In the genomic region with DNA sequence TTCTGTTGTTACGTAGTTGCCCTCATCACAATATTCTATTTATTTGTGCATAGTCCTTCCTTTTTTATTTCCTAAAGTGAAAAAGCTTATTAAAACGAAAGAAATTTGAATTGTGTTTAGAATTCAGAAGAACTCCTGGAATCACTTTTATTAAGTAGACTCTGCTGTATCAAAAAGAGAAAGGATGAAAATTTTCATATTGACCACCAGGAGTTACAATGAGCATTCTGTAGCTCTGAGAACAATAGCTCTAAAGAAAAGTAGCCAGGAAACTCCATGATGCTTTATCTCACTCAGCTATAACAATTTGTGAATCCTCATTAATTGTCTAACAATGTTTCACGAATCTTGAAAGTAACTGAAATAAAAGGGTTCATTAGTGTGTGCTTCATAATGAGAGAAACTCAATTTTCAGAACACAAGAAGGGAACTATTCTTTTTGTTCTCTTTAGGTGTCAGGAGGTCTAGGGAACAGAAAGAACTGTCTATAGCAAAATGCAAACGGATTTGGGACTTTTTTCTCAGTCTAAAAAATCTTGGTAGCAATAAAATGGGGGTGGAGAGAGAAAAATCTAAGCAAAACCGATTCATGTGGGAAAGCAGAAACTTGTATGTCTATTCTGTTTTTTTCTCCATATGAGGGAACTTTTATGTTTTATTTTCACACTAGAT, we compare ENCODE assay signal across 33 cellular contexts. TPM values are rescaled to one million over a fixed set of nuclear protein-coding genes. Genes with fewer than 3 reads are reported as not detected.
A peak's percentile ranks its signal among the peaks of the same experiment; 100 is the strongest.
DNase-seq lines count a peak whose midpoint lies in the region; ATAC-seq and TF ChIP-seq lines count a peak whose summit lies in the region.
"Had no signal": no experiment of that assay in that cellular context is flagged by ENCODE, and none has a peak within 500 bp of the region (broad histone marks: within the 10 kb centered on the region; RNA-seq: fewer than 3 reads in every experiment).

No MANE protein-coding gene starts in this region.

- H4K20me1 ChIP-seq in OCI-LY7 (ENCODE audit: insufficient read depth, low read length) = no peaks in the 10 kb centered on the region

- no peak overlapping the region for H2AFZ ChIP-seq in OCI-LY7 (ENCODE audit: low read length)

- TF ChIP-seq CTCF in BE2C (IDR thresholded peaks at IDR 0.05; ENCODE audit: low read depth, low read length) (peak; percentile 41), GM12872 (IDR thresholded peaks at IDR 0.05; ENCODE audit: insufficient read depth, low read depth, low read length) (peak; percentile 20; the same call in 1 of the 3 replicates), RWPE2 (IDR thresholded peaks at IDR 0.05; ENCODE audit: poor library complexity, severe bottlenecking) (peak; percentile 16), epithelial cell of proximal tubule (conservative IDR thresholded peaks at IDR 0.05; ENCODE audit: low read depth, low read length) (peak; percentile 7), OCI-LY7 (conservative IDR thresholded peaks at IDR 0.05; ENCODE audit: low read length) (no peak)

- H3K4me3 ChIP-seq in BE2C (ENCODE audit: low read depth, low read length) = no peak overlapping the region
- no peak overlapping the region for H3K4me3 ChIP-seq in RWPE2 (ENCODE audit: severe bottlenecking)
- no peak overlapping the region for H3K4me3 ChIP-seq in epithelial cell of proximal tubule (ENCODE audit: low read depth, low read length)
- no peak overlapping the region for H3K4me3 ChIP-seq in OCI-LY7 (ENCODE audit: low read depth, low read length, poor library complexity, severe bottlenecking)
- H3K4me3 ChIP-seq: gastroesophageal sphincter, upper lobe of right lung had no signal

- H3K4me1 ChIP-seq in BE2C = no peaks in the 10 kb centered on the region
- no peaks in the 10 kb centered on the region for H3K4me1 ChIP-seq in RWPE2 (ENCODE audit: insufficient read depth, poor library complexity, severe bottlenecking)
- H3K4me1 ChIP-seq in OCI-LY7 (ENCODE audit: insufficient read depth, low read length, poor library complexity, severe bottlenecking) = no peaks in the 10 kb centered on the region
- H3K4me1 ChIP-seq: gastroesophageal sphincter, upper lobe of right lung had no signal

- H3K27me3 ChIP-seq in BE2C (no peaks in the 10 kb centered on the region), RWPE2 (ENCODE audit: insufficient read depth, poor library complexity, severe bottlenecking) (no peaks in the 10 kb centered on the region)
- H3K27me3 ChIP-seq: gastroesophageal sphincter, upper lobe of right lung had no signal

- POLR2A ChIA-PET in OCI-LY7 (lab: Charles Lee) = no interaction called here

- CTCF ChIA-PET in OCI-LY7 (lab: Charles Lee; ENCODE audit: unreplicated experiment) = no interaction called here

- DNase-seq in BE2C (no peak), RWPE2 (ENCODE audit: low spot score) (no peak), epithelial cell of proximal tubule (ENCODE audit: low read depth) (no peak), OCI-LY7 (ENCODE audit: low spot score) (no peak), amygdala (lab: John Stamatoyannopoulos, UW) (no peak)
- DNase-seq: activated CD4-positive, alpha-beta memory T cell treated with anti-CD3 and anti-CD28 coated beads, Interleukin-2, amount 10 ng/mL, durations not matched to agents 7 days and 5 days; activated CD8-positive, alpha-beta memory T cell treated with anti-CD3 and anti-CD28 coated beads, Interleukin-2, amount 50 U/mL, for 48 hours; activated naive CD4-positive, alpha-beta T cell treated with anti-CD3 and anti-CD28 coated beads for 36 hours; C1 segment of cervical spinal cord; left colon; mammary epithelial cell; NCI-H1092; NCI-H1930; NCI-H226; substantia nigra; T-helper 2 cell; upper lobe of right lung had no signal

- no peaks in the 10 kb centered on the region for H3K9me3 ChIP-seq in BE2C
- H3K9me3 ChIP-seq in RWPE2 (ENCODE audit: severe bottlenecking) = no peaks in the 10 kb centered on the region
- no peaks in the 10 kb centered on the region for H3K9me3 ChIP-seq in OCI-LY7 (ENCODE audit: low read length)
- H3K9me3 ChIP-seq: gastroesophageal sphincter, upper lobe of right lung had no signal

- no TSS peak for BruUV-seq in OCI-LY7 (replicated peaks; lab: Mats Ljungman, UMichigan)

- intact Hi-C loops in OCI-LY7 (cut with micrococcal nuclease; ENCODE audit: unreplicated experiment) = no loop called here

- H3K36me3 ChIP-seq in BE2C (no peaks in the 10 kb centered on the region), RWPE2 (ENCODE audit: low read depth) (no peaks in the 10 kb centered on the region), OCI-LY7 (ENCODE audit: insufficient read depth, low read length) (no peaks in the 10 kb centered on the region)
- H3K36me3 ChIP-seq: gastroesophageal sphincter, upper lobe of right lung had no signal

- H3K79me2 ChIP-seq in OCI-LY7 (ENCODE audit: insufficient read depth, low read depth, low read length) = no peaks in the 10 kb centered on the region

- no peak overlapping the region for H3K27ac ChIP-seq in RWPE2 (ENCODE audit: poor library complexity, severe bottlenecking)
- H3K27ac ChIP-seq in OCI-LY7 (ENCODE audit: low read depth, low read length, poor library complexity, severe bottlenecking) = no peak overlapping the region
- H3K27ac ChIP-seq: gastroesophageal sphincter, upper lobe of right lung had no signal

- ATAC-seq in RWPE2 (ENCODE audit: low read depth) (no peak), GM18870 (IDR thresholded peaks at IDR 0.05; ENCODE audit: unreplicated experiment) (no peak), GM21515 (IDR thresholded peaks at IDR 0.05; ENCODE audit: unreplicated experiment) (no peak)
- ATAC-seq: gastroesophageal sphincter; left colon; natural killer cell treated with Interleukin-12 subunit alpha and Interleukin-12 subunit beta and Interleukin-15 and Interleukin-18, amount 100 ng/mL, for 72 hours; SK-N-SH treated with all-trans-retinoic acid at 6 μM for 48 hours; stimulated activated effector memory CD8-positive, alpha-beta T cell treated with anti-CD3 and anti-CD28 coated beads, Interleukin-12 subunit alpha, Interleukin-12 subunit beta, amount 100 ng/mL, for 72 hours; upper lobe of right lung had no signal

- no peaks in the 10 kb centered on the region for H3K9me2 ChIP-seq in OCI-LY7 (ENCODE audit: insufficient read depth, low read length)

- H3K4me2 ChIP-seq in OCI-LY7 (ENCODE audit: low read length) = no peak overlapping the region

RNA-seq across cellular contexts. Expression of gene ASCL1, which starts 19.3 kb away (rescaled TPM):
- polyA plus RNA-seq in BE2C (2012; ENCODE audit: insufficient read depth, insufficient read length, low read depth) = 25.5 TPM
- total RNA-seq in epithelial cell of proximal tubule = not detected in 2 replicates
- not detected in 2 replicates for total RNA-seq in OCI-LY7 (2014; rRNA removed; shearing (Covaris generic))
- total RNA-seq in OCI-LY7 (2022) = not detected in 2 replicates
- total RNA-seq: activated CD4-positive, alpha-beta memory T cell treated with anti-CD3 and anti-CD28 coated beads, Interleukin-2, amount 10 ng/mL, durations not matched to agents 7 days and 5 days; activated naive CD4-positive, alpha-beta T cell treated with anti-CD3 and anti-CD28 coated beads for 36 hours; dermis microvascular lymphatic vessel endothelial cell; fibroblast of lung; H1; HT-29; M059J; mammary epithelial cell; mucosa of gallbladder; natural killer cell treated with Interleukin-12 subunit alpha and Interleukin-12 subunit beta and Interleukin-15 and Interleukin-18, amount 100 ng/mL, for 72 hours; osteocyte; upper lobe of right lung had no signal
- polyA plus RNA-seq: adipose tissue, fibroblast of lung, IgD-negative memory B cell, mammary epithelial cell had no signal

RNA-seq across cellular contexts. Expression of gene PAH, which starts 59.7 kb away (rescaled TPM):
- not detected for polyA plus RNA-seq in BE2C (2012; ENCODE audit: insufficient read depth, insufficient read length, low read depth)
- total RNA-seq in epithelial cell of proximal tubule (not detected in 2 replicates), OCI-LY7 (2022) (not detected in 2 replicates)
- total RNA-seq in OCI-LY7 (2014; rRNA removed; shearing (Covaris generic)) = not detected in 2 replicates
- total RNA-seq: activated CD4-positive, alpha-beta memory T cell treated with anti-CD3 and anti-CD28 coated beads, Interleukin-2, amount 10 ng/mL, durations not matched to agents 7 days and 5 days; activated naive CD4-positive, alpha-beta T cell treated with anti-CD3 and anti-CD28 coated beads for 36 hours; dermis microvascular lymphatic vessel endothelial cell; fibroblast of lung; HT-29; left colon; M059J; natural killer cell treated with Interleukin-12 subunit alpha and Interleukin-12 subunit beta and Interleukin-15 and Interleukin-18, amount 100 ng/mL, for 72 hours; osteocyte; upper lobe of right lung had no signal
- polyA plus RNA-seq: fibroblast of lung, IgD-negative memory B cell, mammary epithelial cell had no signal
